14 cellular contexts compared by ENCODE assay signal in the genomic region with DNA sequence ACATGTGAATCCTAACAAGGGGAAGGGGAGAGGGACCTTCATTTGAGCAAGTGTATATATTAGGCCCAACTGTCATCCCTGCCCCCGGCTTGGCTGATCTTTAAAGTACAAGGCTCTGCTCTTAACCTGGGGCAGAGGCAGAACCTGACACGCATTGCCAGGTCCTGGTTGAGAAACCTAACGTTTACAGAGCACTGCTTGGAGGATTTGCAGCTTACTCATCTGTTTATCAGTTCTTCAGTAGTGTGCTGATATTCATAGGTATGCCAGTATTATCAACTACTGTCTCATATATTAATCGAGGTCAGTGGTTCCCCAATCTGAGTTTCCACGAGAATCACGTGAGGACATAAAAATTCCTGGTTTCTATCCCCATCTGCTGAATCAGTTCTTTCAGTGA. TPM values are rescaled to one million over a fixed set of nuclear protein-coding genes. Genes with fewer than 3 reads are reported as not detected.
A peak's percentile ranks its signal among the peaks of the same experiment; 100 is the strongest.
DNase-seq lines count a peak whose midpoint lies in the region; TF ChIP-seq lines count a peak whose summit lies in the region.
"Had no signal": no experiment of that assay in that cellular context is flagged by ENCODE, and none has a peak within 500 bp of the region (broad histone marks: within the 10 kb centered on the region; RNA-seq: fewer than 3 reads in every experiment).

No MANE protein-coding gene starts in this region.

- TF ChIP-seq POLR2A in breast epithelium (IDR thresholded peaks at IDR 0.05), result no peak

- no peaks in the 10 kb centered on the region for H3K4me1 Mint-ChIP-seq in neural progenitor cell
- H3K4me1 Mint-ChIP-seq: CD8-positive, alpha-beta memory T cell had no signal

- no peaks in the 10 kb centered on the region for H3F3A ChIP-seq in neural progenitor cell (ENCODE audit: low read depth)

- no peaks in the 10 kb centered on the region for H3K36me3 ChIP-seq in neural progenitor cell
- H3K36me3 ChIP-seq in breast epithelium, result peaks cover 10% of the 10 kb centered on the region
- H3K36me3 ChIP-seq: BE2C had no signal

- DNase-seq in UCSD-AML1 (lab: John Stamatoyannopoulos, UW; ENCODE audit: unreplicated experiment), result peak; percentile 8
- peak; percentile 41 for DNase-seq in epithelial cell of esophagus (ENCODE audit: low read depth)
- no peak for DNase-seq in neural progenitor cell (ENCODE audit: low spot score)
- DNase-seq in NCI-H82 (lab: John Stamatoyannopoulos, UW), result no peak
- no peak for DNase-seq in breast epithelium (ENCODE audit: low spot score in 2 of 2)
- no peak for DNase-seq in globus pallidus (ENCODE audit: low spot score)
- DNase-seq in NCI-H2029 (lab: John Stamatoyannopoulos, UW), result no peak
- DNase-seq: BE2C; Caco-2; CD8-positive, alpha-beta memory T cell; DND-41; GDM1 had no signal

- no peak overlapping the region for H3K4me2 ChIP-seq in neural progenitor cell

- H3K27me3 Mint-ChIP-seq in neural progenitor cell (ENCODE audit: insufficient read depth, low read depth), result no peaks in the 10 kb centered on the region
- H3K27me3 Mint-ChIP-seq: CD8-positive, alpha-beta memory T cell had no signal

- no peaks in the 10 kb centered on the region for H3K4me1 ChIP-seq in neural progenitor cell
- H3K4me1 ChIP-seq in breast epithelium, result no peaks in the 10 kb centered on the region
- H3K4me1 ChIP-seq: BE2C, Caco-2, HAP-1 had no signal

- TF ChIP-seq CTCF in epithelial cell of esophagus (IDR thresholded peaks at IDR 0.05; ENCODE audit: insufficient read depth, low read depth, low read length, missing control alignments), result no peak
- TF ChIP-seq CTCF in neural progenitor cell (IDR thresholded peaks at IDR 0.05), result no peak
- no peak for TF ChIP-seq CTCF in breast epithelium (IDR thresholded peaks at IDR 0.05)

- H3K27ac ChIP-seq in neural progenitor cell (peak overlapping the region; percentile 32), breast epithelium (no peak overlapping the region)
- H3K27ac ChIP-seq: C4-2B had no signal

- H2AFZ ChIP-seq in neural progenitor cell (replicated peaks), result no peak overlapping the region

- H3K9ac ChIP-seq in neural progenitor cell, result no peak overlapping the region

- H3K27ac Mint-ChIP-seq in neural progenitor cell, result no peak overlapping the region

- H3K27me3 ChIP-seq in neural progenitor cell (no peaks in the 10 kb centered on the region), breast epithelium (no peaks in the 10 kb centered on the region)
- H3K27me3 ChIP-seq: BE2C had no signal

- H4K20me1 ChIP-seq in neural progenitor cell (ENCODE audit: low read depth), result no peaks in the 10 kb centered on the region

- H3K9me3 ChIP-seq in neural progenitor cell (ENCODE audit: low read depth) (no peaks in the 10 kb centered on the region), breast epithelium (no peaks in the 10 kb centered on the region)
- H3K9me3 ChIP-seq: BE2C, Caco-2, HAP-1 had no signal

- H3K36me3 Mint-ChIP-seq in neural progenitor cell, result peaks cover 20% of the 10 kb centered on the region

- intact Hi-C loops in breast epithelium (cut with DNase I; ENCODE audit: low total_unique reads), result no loop called here

- no peaks in the 10 kb centered on the region for H3K9me3 Mint-ChIP-seq in neural progenitor cell
- H3K9me3 Mint-ChIP-seq: CD8-positive, alpha-beta memory T cell had no signal

- no peaks in the 10 kb centered on the region for H3K79me2 ChIP-seq in neural progenitor cell (ENCODE audit: low read depth)

- H3K4me3 Mint-ChIP-seq in neural progenitor cell, result no peak overlapping the region
- H3K4me3 Mint-ChIP-seq: CD8-positive, alpha-beta memory T cell had no signal

- H3K4me3 ChIP-seq in epithelial cell of esophagus (ENCODE audit: low read length), result no peak overlapping the region
- H3K4me3 ChIP-seq in neural progenitor cell, result no peak overlapping the region
- no peak overlapping the region for H3K4me3 ChIP-seq in breast epithelium
- H3K4me3 ChIP-seq: HAP-1 had no signal

RNA-seq across cellular contexts. Expression of gene ACO1, which starts 50.4 kb away (rescaled TPM):
- 37.6 and 38.2 TPM in 2 replicates for total RNA-seq in neural progenitor cell (ENCODE audit: low replicate concordance)
- 100 to 1,000 TPM in 1 of 3 donors, 10 to 100 TPM in 2; 44.2 to 169 (median 47.1) TPM for total RNA-seq in breast epithelium

Comparison
In these comparisons a context has a peak if more than half of its experiments do, and no peak if none do; other contexts are left out.
1. DNase-seq: peak in UCSD-AML1 (single experiment) and epithelial cell of esophagus (single experiment); none in neural progenitor cell (single experiment), NCI-H82 (single experiment), breast epithelium (0 of 2), globus pallidus (single experiment) and NCI-H2029 (single experiment).